ENCODE assay signal across 1 cellular context in genomic region chr11:70020336-70021214, GRCh38.
TF ChIP-seq lines count a peak whose summit lies in the region.

No MANE protein-coding gene starts in this region.

TF ChIP-seq in H1, 55 proteins besides CTCF, POLR2A, EP300 and RAD21:
- TF ChIP-seq CHD1 (IDR thresholded peaks at IDR 0.05; ENCODE audit: low read depth, low read length) (no peak), EGR1 (IDR thresholded peaks at IDR 0.05; ENCODE audit: borderline replicate concordance, low read depth, low read length) (no peak), FOSL1 (IDR thresholded peaks at IDR 0.05; ENCODE audit: insufficient read depth, low read depth, low read length) (no peak), TBP (IDR thresholded peaks at IDR 0.05; ENCODE audit: low read depth, low read length) (no peak), RNF2 (IDR thresholded peaks at IDR 0.05; ENCODE audit: borderline replicate concordance, low read depth, low read length, missing control alignments, poor library complexity, severe bottlenecking) (no peak), POLR2AphosphoS5 (IDR thresholded peaks at IDR 0.05; ENCODE audit: low read depth, low read length) (no peak), HDAC2 (IDR thresholded peaks at IDR 0.05; ENCODE audit: borderline replicate concordance in 1 of 2, low read depth in 2 of 2, low read length in 2 of 2) (no peak), CBX8 (IDR thresholded peaks at IDR 0.05; ENCODE audit: borderline replicate concordance, low read depth, low read length) (no peak), NANOG (IDR thresholded peaks at IDR 0.05; ENCODE audit: insufficient read depth, low read depth, low read length, poor library complexity, severe bottlenecking) (no peak), GTF2F1 (IDR thresholded peaks at IDR 0.05; ENCODE audit: borderline replicate concordance, low read depth, low read length) (no peak), MAFK (IDR thresholded peaks at IDR 0.05; ENCODE audit: low read depth, low read length) (no peak), ZNF274 (IDR thresholded peaks at IDR 0.05; ENCODE audit: borderline replicate concordance, extremely low read depth, low read length) (no peak), KDM5A (IDR thresholded peaks at IDR 0.05; ENCODE audit: low read length) (no peak)
- TF ChIP-seq, protein P1, sequence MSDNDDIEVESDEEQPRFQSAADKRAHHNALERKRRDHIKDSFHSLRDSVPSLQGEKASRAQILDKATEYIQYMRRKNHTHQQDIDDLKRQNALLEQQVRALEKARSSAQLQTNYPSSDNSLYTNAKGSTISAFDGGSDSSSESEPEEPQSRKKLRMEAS (IDR thresholded peaks at IDR 0.05): no peak
- TF ChIP-seq, protein P2, sequence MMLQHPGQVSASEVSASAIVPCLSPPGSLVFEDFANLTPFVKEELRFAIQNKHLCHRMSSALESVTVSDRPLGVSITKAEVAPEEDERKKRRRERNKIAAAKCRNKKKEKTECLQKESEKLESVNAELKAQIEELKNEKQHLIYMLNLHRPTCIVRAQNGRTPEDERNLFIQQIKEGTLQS (IDR thresholded peaks at IDR 0.05; ENCODE audit: insufficient read depth, low read depth, low read length): no peak
